In genomic region chr19:18440421-18440877, GRCh38 we compare ENCODE assay signal across 9 cellular contexts. TPM values are rescaled to one million over a fixed set of nuclear protein-coding genes. Genes with fewer than 3 reads are reported as not detected.
A peak's percentile ranks its signal among the peaks of the same experiment; 100 is the strongest.
DNase-seq lines count a peak whose midpoint lies in the region; ATAC-seq and TF ChIP-seq lines count a peak whose summit lies in the region.
"Had no signal": no experiment of that assay in that cellular context is flagged by ENCODE, and none has a peak within 500 bp of the region (broad histone marks: within the 10 kb centered on the region; RNA-seq: fewer than 3 reads in every experiment).

No MANE protein-coding gene starts in this region.

- 0 out of 2 replicates have a peak, but pooled peaks cover 4% of the 10 kb centered on the region for H3F3A ChIP-seq in OCI-LY1 (ENCODE audit: insufficient read depth, low read length)

- H4K20me1 ChIP-seq in OCI-LY1 (ENCODE audit: insufficient read depth, low read length): no peaks in the 10 kb centered on the region

- H3K9me3 Mint-ChIP-seq in activated naive CD8-positive, alpha-beta T cell (ENCODE audit: low read depth): no peaks in the 10 kb centered on the region
- peaks cover 3% of the 10 kb centered on the region for H3K9me3 Mint-ChIP-seq in activated naive CD8-positive, alpha-beta T cell treated with anti-CD3 and anti-CD28 coated beads for 36 hours
- H3K9me3 Mint-ChIP-seq in chondrocyte (ENCODE audit: low read depth): no peaks in the 10 kb centered on the region
- H3K9me3 Mint-ChIP-seq in stimulated activated naive CD8-positive, alpha-beta T cell treated with anti-CD3 and anti-CD28 coated beads, Interleukin-15, amount 100 ng/mL, for 72 hours: peaks cover 6 to 9% of the 10 kb centered on the region in 2 donors

- H2AFZ ChIP-seq in OCI-LY1 (ENCODE audit: low read length): no peak overlapping the region

- H3K27me3 Mint-ChIP-seq in activated naive CD8-positive, alpha-beta T cell: no peaks in the 10 kb centered on the region
- H3K27me3 Mint-ChIP-seq in activated naive CD8-positive, alpha-beta T cell treated with anti-CD3 and anti-CD28 coated beads for 36 hours: no peaks in the 10 kb centered on the region
- no peaks in the 10 kb centered on the region for H3K27me3 Mint-ChIP-seq in chondrocyte (ENCODE audit: low read depth)
- no peaks in the 10 kb centered on the region for H3K27me3 Mint-ChIP-seq in stimulated activated naive CD8-positive, alpha-beta T cell treated with anti-CD3 and anti-CD28 coated beads, Interleukin-15, amount 100 ng/mL, for 72 hours

- DNase-seq in activated naive CD8-positive, alpha-beta T cell treated with anti-CD3 and anti-CD28 coated beads for 36 hours: no peak
- DNase-seq in chondrocyte (ENCODE audit: low spot score) (no peak), pons (ENCODE audit: low spot score) (no peak), NCI-H2171 (lab: John Stamatoyannopoulos, UW) (no peak)
- peak in 1 of 2 donors; percentile 45 for DNase-seq in stimulated activated naive CD8-positive, alpha-beta T cell treated with anti-CD3 and anti-CD28 coated beads, Interleukin-15, amount 100 ng/mL, for 72 hours
- no peak for DNase-seq in activated CD8-positive, alpha-beta memory T cell treated with anti-CD3 and anti-CD28 coated beads, Interleukin-2, amount 50 U/mL, for 48 hours

- no peaks in the 10 kb centered on the region for H3K9me2 ChIP-seq in OCI-LY1 (ENCODE audit: low read depth, low read length)

- TF ChIP-seq CTCF in OCI-LY1 (IDR thresholded peaks at IDR 0.05; ENCODE audit: low read length): peak; percentile 57
- peak; percentile 57 for TF ChIP-seq CTCF in chondrocyte (IDR thresholded peaks at IDR 0.05)

- ATAC-seq in stimulated activated naive CD8-positive, alpha-beta T cell treated with anti-CD3 and anti-CD28 coated beads, Interleukin-15, amount 100 ng/mL, for 72 hours: peak; percentile 29

- no peak overlapping the region for H3K4me3 Mint-ChIP-seq in activated naive CD8-positive, alpha-beta T cell
- H3K4me3 Mint-ChIP-seq in activated naive CD8-positive, alpha-beta T cell treated with anti-CD3 and anti-CD28 coated beads for 36 hours: no peak overlapping the region
- H3K4me3 Mint-ChIP-seq in chondrocyte (ENCODE audit: unreplicated experiment): no peak overlapping the region
- no peak overlapping the region for H3K4me3 Mint-ChIP-seq in stimulated activated naive CD8-positive, alpha-beta T cell treated with anti-CD3 and anti-CD28 coated beads, Interleukin-15, amount 100 ng/mL, for 72 hours

- no peaks in the 10 kb centered on the region for H3K79me2 ChIP-seq in OCI-LY1 (ENCODE audit: insufficient read depth, low read length)

- no peak overlapping the region for H3K4me3 ChIP-seq in OCI-LY1 (ENCODE audit: low read depth, low read length, poor library complexity, severe bottlenecking)

- no peaks in the 10 kb centered on the region for H3K36me3 Mint-ChIP-seq in activated naive CD8-positive, alpha-beta T cell
- H3K36me3 Mint-ChIP-seq in activated naive CD8-positive, alpha-beta T cell treated with anti-CD3 and anti-CD28 coated beads for 36 hours: peaks cover 9% of the 10 kb centered on the region
- H3K36me3 Mint-ChIP-seq in chondrocyte (ENCODE audit: low read depth): peaks cover 2% of the 10 kb centered on the region

- H3K4me2 ChIP-seq in OCI-LY1 (ENCODE audit: low read length): no peak overlapping the region

- H3K4me1 ChIP-seq in OCI-LY1 (ENCODE audit: insufficient read depth, low read length, severe bottlenecking): peaks cover 20% of the 10 kb centered on the region

- no peaks in the 10 kb centered on the region for H3K9me3 ChIP-seq in OCI-LY1 (ENCODE audit: low read length)

- H3K27ac Mint-ChIP-seq in activated naive CD8-positive, alpha-beta T cell: peak overlapping the region; percentile 41
- H3K27ac Mint-ChIP-seq in activated naive CD8-positive, alpha-beta T cell treated with anti-CD3 and anti-CD28 coated beads for 36 hours: no peak overlapping the region
- H3K27ac Mint-ChIP-seq in chondrocyte (ENCODE audit: unreplicated experiment): peak overlapping the region; percentile 32
- H3K27ac Mint-ChIP-seq in stimulated activated naive CD8-positive, alpha-beta T cell treated with anti-CD3 and anti-CD28 coated beads, Interleukin-15, amount 100 ng/mL, for 72 hours: peak overlapping the region in 1 of 2 donors; percentile 56

- no peak overlapping the region for H3K9ac ChIP-seq in OCI-LY1 (ENCODE audit: low read length)

- H3K27ac ChIP-seq in OCI-LY1 (ENCODE audit: low read depth, low read length, poor library complexity, severe bottlenecking): no peak overlapping the region

- H3K27me3 ChIP-seq in OCI-LY1 (ENCODE audit: insufficient read depth, low read length): no peaks in the 10 kb centered on the region

- H3K4me1 Mint-ChIP-seq in activated naive CD8-positive, alpha-beta T cell (ENCODE audit: low read depth): peaks cover 18% of the 10 kb centered on the region
- H3K4me1 Mint-ChIP-seq in activated naive CD8-positive, alpha-beta T cell treated with anti-CD3 and anti-CD28 coated beads for 36 hours: peaks cover 26% of the 10 kb centered on the region
- H3K4me1 Mint-ChIP-seq in chondrocyte (ENCODE audit: low read depth): peaks cover 34% of the 10 kb centered on the region
- H3K4me1 Mint-ChIP-seq in stimulated activated naive CD8-positive, alpha-beta T cell treated with anti-CD3 and anti-CD28 coated beads, Interleukin-15, amount 100 ng/mL, for 72 hours: peaks cover 62% of the 10 kb centered on the region

- H3K36me3 ChIP-seq in OCI-LY1 (ENCODE audit: insufficient read depth, low read length): peaks cover 17% of the 10 kb centered on the region; the same call in 1 of the 2 replicates

RNA-seq across cellular contexts. Expression of gene ISYNA1, which starts 2.5 kb away (rescaled TPM):
- total RNA-seq in activated naive CD8-positive, alpha-beta T cell treated with anti-CD3 and anti-CD28 coated beads for 36 hours: 10 to 100 TPM; 29.6 to 32.7 TPM
- total RNA-seq in chondrocyte: 56.5 to 213 TPM (median 208 TPM) in 3 replicates

RNA-seq across cellular contexts. Expression of gene SSBP4, which starts 21.3 kb away (rescaled TPM):
- total RNA-seq in activated naive CD8-positive, alpha-beta T cell treated with anti-CD3 and anti-CD28 coated beads for 36 hours: 100 to 1,000 TPM in 1 of 2 experiments, 10 to 100 TPM in 1; 96.1 to 101 TPM
- total RNA-seq in chondrocyte: 54.8 to 72.3 TPM (median 56.3 TPM) in 3 replicates

RNA-seq across cellular contexts. Expression of gene LRRC25, which starts 43.0 kb away (rescaled TPM):
- total RNA-seq in activated naive CD8-positive, alpha-beta T cell treated with anti-CD3 and anti-CD28 coated beads for 36 hours: not detected
- not detected in 3 replicates for total RNA-seq in chondrocyte
- total RNA-seq: RPMI7951 had no signal

RNA-seq across cellular contexts. Expression of gene GDF15, which starts 54.5 kb away (rescaled TPM):
- total RNA-seq in activated naive CD8-positive, alpha-beta T cell treated with anti-CD3 and anti-CD28 coated beads for 36 hours: not detected
- total RNA-seq in chondrocyte: 6.2 to 149 TPM (median 149 TPM) in 3 replicates
